22 cellular contexts compared by ENCODE assay signal in the genomic region with DNA sequence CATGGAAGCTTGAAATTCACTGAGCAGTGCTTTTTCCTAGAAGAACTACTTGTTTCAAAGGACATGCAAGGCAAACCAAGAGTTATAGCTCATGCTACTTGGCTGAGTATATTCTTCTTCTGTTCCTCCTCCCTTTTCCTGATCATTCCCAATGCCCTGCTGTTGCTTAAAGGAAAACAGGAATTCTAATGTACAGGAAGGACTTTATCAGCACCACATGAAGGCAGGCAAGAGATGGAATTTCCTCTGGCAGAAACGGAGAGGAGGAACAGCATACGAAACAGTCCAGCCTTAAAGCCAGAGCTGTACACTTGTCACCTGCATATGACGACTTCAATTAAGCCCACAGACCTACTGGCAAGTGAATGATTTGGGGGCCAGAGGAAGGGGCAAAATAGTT. TPM values are rescaled to one million over a fixed set of nuclear protein-coding genes. Genes with fewer than 3 reads are reported as not detected.
"Had no signal": no experiment of that assay in that cellular context is flagged by ENCODE, and none has a peak within 500 bp of the region (broad histone marks: within the 10 kb centered on the region; RNA-seq: fewer than 3 reads in every experiment).

No MANE protein-coding gene starts in this region.

- H3K4me1 Mint-ChIP-seq: activated naive CD4-positive, alpha-beta T cell treated with anti-CD3 and anti-CD28 coated beads, Interleukin-2, amount 50 U/mL, for 24 hours; central memory CD8-positive, alpha-beta T cell; stimulated activated naive B cell treated with anti-CD40 and anti-IgM and Interleukin-4, amounts not matched to agents 10 μg/mL and 1 μg/mL and 100 μg/mL, for 72 hours had no signal

- H3K27ac ChIP-seq: gastrocnemius medialis, skin epidermis had no signal

- H3K4me1 ChIP-seq: gastrocnemius medialis had no signal

- H3K27ac Mint-ChIP-seq: activated CD8-positive, alpha-beta T cell treated with anti-CD3 and anti-CD28 coated beads for 36 hours; activated naive CD4-positive, alpha-beta T cell treated with anti-CD3 and anti-CD28 coated beads, Interleukin-2, amount 50 U/mL, for 24 hours; stimulated activated naive B cell treated with anti-CD40 and anti-IgM and Interleukin-4, amounts not matched to agents 10 μg/mL and 1 μg/mL and 100 μg/mL, for 72 hours; WTC11 had no signal

- ATAC-seq: activated CD8-positive, alpha-beta T cell treated with anti-CD3 and anti-CD28 coated beads for 36 hours; activated T-cell treated with anti-CD3 and anti-CD28 coated beads, Interleukin-2, amount 50 U/mL, for 4 hours; gastrocnemius medialis; left colon; stimulated activated naive B cell treated with anti-CD40 and anti-IgM and Interleukin-4, amounts not matched to agents 10 μg/mL and 1 μg/mL and 100 μg/mL, for 72 hours; WTC11 had no signal

- H3K9me3 Mint-ChIP-seq: activated CD8-positive, alpha-beta T cell treated with anti-CD3 and anti-CD28 coated beads for 36 hours; activated naive CD4-positive, alpha-beta T cell treated with anti-CD3 and anti-CD28 coated beads, Interleukin-2, amount 50 U/mL, for 24 hours; activated T-cell treated with anti-CD3 and anti-CD28 coated beads, Interleukin-2, amount 50 U/mL, for 4 hours; central memory CD8-positive, alpha-beta T cell; neural crest cell; stimulated activated naive B cell treated with anti-CD40 and anti-IgM and Interleukin-4, amounts not matched to agents 10 μg/mL and 1 μg/mL and 100 μg/mL, for 72 hours; WTC11 had no signal

- DNase-seq: activated CD4-positive, alpha-beta T cell treated with anti-CD3 and anti-CD28 coated beads for 48 hours; activated CD8-positive, alpha-beta T cell treated with anti-CD3 and anti-CD28 coated beads for 36 hours; activated effector memory CD4-positive, alpha-beta T cell treated with anti-CD3 and anti-CD28 coated beads, Interleukin-2, amount 50 U/mL, for 16 hours; activated T-cell treated with anti-CD3 and anti-CD28 coated beads, Interleukin-2, amount 50 U/mL, for 4 hours; adrenal gland; effector memory CD4-positive, alpha-beta T cell; gastrocnemius medialis; heart right ventricle; left colon; mesendoderm; stimulated activated CD4-positive, alpha-beta T cell treated with anti-CD3 and anti-CD28 coated beads, Interleukin-15, amount 100 ng/mL, for 24 hours; stimulated activated CD4-positive, alpha-beta T cell treated with anti-CD3 and anti-CD28 coated beads, Interleukin-4, amount 100 ng/mL, for 1 hour; stimulated activated naive B cell treated with anti-CD40 and anti-IgM and Interleukin-4, amounts not matched to agents 10 μg/mL and 1 μg/mL and 100 μg/mL, for 72 hours; substantia nigra; transverse colon had no signal

- H3K36me3 Mint-ChIP-seq: activated naive CD4-positive, alpha-beta T cell treated with anti-CD3 and anti-CD28 coated beads, Interleukin-2, amount 50 U/mL, for 24 hours; stimulated activated naive B cell treated with anti-CD40 and anti-IgM and Interleukin-4, amounts not matched to agents 10 μg/mL and 1 μg/mL and 100 μg/mL, for 72 hours; WTC11 had no signal

- H3K4me3 Mint-ChIP-seq: activated CD8-positive, alpha-beta T cell treated with anti-CD3 and anti-CD28 coated beads for 36 hours; activated naive CD4-positive, alpha-beta T cell treated with anti-CD3 and anti-CD28 coated beads, Interleukin-2, amount 50 U/mL, for 24 hours; activated T-cell treated with anti-CD3 and anti-CD28 coated beads, Interleukin-2, amount 50 U/mL, for 4 hours; central memory CD8-positive, alpha-beta T cell; neural crest cell; stimulated activated naive B cell treated with anti-CD40 and anti-IgM and Interleukin-4, amounts not matched to agents 10 μg/mL and 1 μg/mL and 100 μg/mL, for 72 hours; WTC11 had no signal

- H3K27me3 ChIP-seq: adrenal gland, heart right ventricle, transverse colon had no signal

- H3K9me3 ChIP-seq: adrenal gland, gastrocnemius medialis, heart right ventricle, transverse colon had no signal

- H3K4me3 ChIP-seq: adrenal gland, gastrocnemius medialis, heart right ventricle, skin epidermis, transverse colon had no signal

- FAIRE-seq: TTC549 had no signal

- H3K36me3 ChIP-seq: gastrocnemius medialis, transverse colon had no signal

RNA-seq across cellular contexts. Expression of a gene that starts 15.7 kb away (rescaled TPM):
- total RNA-seq: T-helper 2 cell treated with Interferon-gamma antibody and Interleukin-4, amounts not matched to agents 100 ng/mL and 5 ng/mL, for 36 hours had no signal
